Comparison of ENCODE assay signal across 11 cellular contexts in genomic region chr16:62036101-62036806, GRCh38. TPM values are rescaled to one million over a fixed set of nuclear protein-coding genes. Genes with fewer than 3 reads are reported as not detected.
DNase-seq lines count a peak whose midpoint lies in the region; ATAC-seq, FAIRE-seq and TF ChIP-seq lines count a peak whose summit lies in the region.
"Had no signal": no experiment of that assay in that cellular context is flagged by ENCODE, and none has a peak within 500 bp of the region (broad histone marks: within the 10 kb centered on the region; RNA-seq: fewer than 3 reads in every experiment).

Gene CDH8 (minus strand): TSS chr16:62036438. CDS start chr16:62021403, 15,035 bp downstream.

- H3K9me3 ChIP-seq in heart right ventricle = no peaks in the 10 kb centered on the region

- H3K4me3 ChIP-seq in heart right ventricle = peak within 1 kb of the TSS; percentile 18 to 55 (median 40)

- H3K27ac ChIP-seq in heart right ventricle = no peak within 1 kb of the TSS

- H3K27me3 ChIP-seq in heart right ventricle = peaks cover 0 to 80% (median 54%) of the 10 kb centered on the region in 7 donors

- WGBS in heart right ventricle, 2 donors = 1% methylated on average over 60 of the region's 60 CpGs

- peak in 6 of 8 donors; percentile 35 to 72 (median 44) for ATAC-seq in heart right ventricle

- peaks cover 16% of the 10 kb centered on the region for H3K4me1 Mint-ChIP-seq in progenitor cell of endocrine pancreas (ENCODE audit: low read depth)

- no peaks in the 10 kb centered on the region for H3K36me3 ChIP-seq in heart right ventricle

- no peaks in the 10 kb centered on the region for H3K36me3 Mint-ChIP-seq in progenitor cell of endocrine pancreas (ENCODE audit: insufficient read depth)

- H3K9me3 Mint-ChIP-seq in progenitor cell of endocrine pancreas (ENCODE audit: low read depth) = no peaks in the 10 kb centered on the region

- H3K27me3 Mint-ChIP-seq in progenitor cell of endocrine pancreas = peaks cover 87% of the 10 kb centered on the region

- no peak for FAIRE-seq in urothelium cell line (lab: Jason Lieb, UNC)

- H3K27ac Mint-ChIP-seq in progenitor cell of endocrine pancreas = no peak within 1 kb of the TSS
- H3K27ac Mint-ChIP-seq: activated CD4-positive, alpha-beta memory T cell treated with anti-CD3 and anti-CD28 coated beads for 36 hours had no signal

- DNase-seq in EH (ENCODE audit: low read depth) = peak; percentile 2
- DNase-seq in NCI-H748 (lab: John Stamatoyannopoulos, UW; ENCODE audit: unreplicated experiment) = peak; percentile 87
- no peak for DNase-seq in heart right ventricle
- DNase-seq in progenitor cell of endocrine pancreas (ENCODE audit: low spot score, unreplicated experiment) = peak; percentile 26
- DNase-seq in dedifferentiated amniotic fluid mesenchymal stem cell (ENCODE audit: extremely low spot score) = no peak
- DNase-seq in NOMO-1 (lab: John Stamatoyannopoulos, UW; ENCODE audit: unreplicated experiment in 2 of 2) = no peak
- no peak for DNase-seq in urothelium cell line (ENCODE audit: low spot score)
- no peak for DNase-seq in activated naive CD4-positive, alpha-beta T cell (lab: John Stamatoyannopoulos, UW)
- DNase-seq: activated CD4-positive, alpha-beta memory T cell treated with anti-CD3 and anti-CD28 coated beads for 36 hours; DMS153; effector CD4-positive, alpha-beta T cell had no signal

- H3K4me3 Mint-ChIP-seq in progenitor cell of endocrine pancreas (ENCODE audit: low read depth) = peak within 1 kb of the TSS; percentile 67
- H3K4me3 Mint-ChIP-seq: activated CD4-positive, alpha-beta memory T cell treated with anti-CD3 and anti-CD28 coated beads for 36 hours had no signal

- intact Hi-C loops in heart right ventricle (cut with DNase I) = no loop called here

- peaks cover 0 to 14% (median 9%) of the 10 kb centered on the region in 9 donors for H3K4me1 ChIP-seq in heart right ventricle

- TF ChIP-seq CTCF in heart right ventricle (IDR thresholded peaks at IDR 0.05) (no peak), progenitor cell of endocrine pancreas (IDR thresholded peaks at IDR 0.05; ENCODE audit: unreplicated experiment) (no peak)

RNA-seq across cellular contexts. Expression of gene CDH8, which starts in this region (rescaled TPM):
- 1 to 10 TPM in 2 of 10 donors, under 1 TPM in 5, not detected in 3; 0.19 to 2.0 (median 0.53) TPM for total RNA-seq in heart right ventricle
- not detected for polyA plus RNA-seq in heart right ventricle
- 3.1 and 5.4 TPM in 2 replicates for total RNA-seq in progenitor cell of endocrine pancreas
- total RNA-seq: activated CD4-positive, alpha-beta memory T cell treated with anti-CD3 and anti-CD28 coated beads for 36 hours had no signal

Comparison
In these comparisons a context has a peak if more than half of its experiments do, and no peak if none do; other contexts are left out.
1. DNase-seq: peak in EH (single experiment), NCI-H748 (single experiment) and progenitor cell of endocrine pancreas (single experiment); none in heart right ventricle (0 of 2), dedifferentiated amniotic fluid mesenchymal stem cell (single experiment), NOMO-1 (0 of 2), urothelium cell line (single experiment) and activated naive CD4-positive, alpha-beta T cell (0 of 4).